9 cellular contexts compared by ENCODE assay signal in the genomic region with DNA sequence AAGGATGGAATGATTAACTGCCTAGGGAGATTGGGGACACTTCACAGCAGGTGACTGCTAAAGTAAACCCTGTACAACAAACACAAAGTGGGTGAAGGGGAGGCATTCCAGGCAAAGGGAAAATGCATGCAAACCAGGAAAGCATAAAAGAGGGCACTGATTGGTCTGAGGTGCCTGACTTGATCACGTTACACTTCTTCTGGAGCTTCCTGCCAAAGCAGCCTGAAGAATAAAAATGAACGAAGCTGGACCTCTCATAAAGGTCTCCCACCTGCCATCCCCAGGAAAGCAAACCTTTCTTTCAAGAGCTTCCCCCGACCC. TPM values are rescaled to one million over a fixed set of nuclear protein-coding genes. Genes with fewer than 3 reads are reported as not detected.
DNase-seq lines count a peak whose midpoint lies in the region; ATAC-seq and TF ChIP-seq lines count a peak whose summit lies in the region.
"Had no signal": no experiment of that assay in that cellular context is flagged by ENCODE, and none has a peak within 500 bp of the region (broad histone marks: within the 10 kb centered on the region; RNA-seq: fewer than 3 reads in every experiment).

No MANE protein-coding gene starts in this region.

- DNase-seq in DMS79 treated with DMSO at 0.1 percent for 48 hours (lab: John Stamatoyannopoulos, UW) (peak; percentile 93), IMR-90 (no peak), osteoblast (ENCODE audit: insufficient read length, low spot score, missing footprints) (no peak), foreskin melanocyte (no peak)
- no peak for DNase-seq in activated CD8-positive, alpha-beta T cell treated with anti-CD3 and anti-CD28 coated beads for 36 hours
- no peak for DNase-seq in naive thymus-derived CD8-positive, alpha-beta T cell
- DNase-seq in stimulated activated naive CD4-positive, alpha-beta T cell (lab: John Stamatoyannopoulos, UW), result no peak

- H3K9me3 Mint-ChIP-seq in activated CD8-positive, alpha-beta T cell treated with anti-CD3 and anti-CD28 coated beads for 36 hours, result no peaks in the 10 kb centered on the region
- no peaks in the 10 kb centered on the region for H3K9me3 Mint-ChIP-seq in naive thymus-derived CD8-positive, alpha-beta T cell

- peaks cover 8% of the 10 kb centered on the region for H3K4me1 Mint-ChIP-seq in activated CD8-positive, alpha-beta T cell treated with anti-CD3 and anti-CD28 coated beads for 36 hours (ENCODE audit: low read depth)
- peaks cover 3 to 13% (median 6%) of the 10 kb centered on the region in 4 donors for H3K4me1 Mint-ChIP-seq in naive thymus-derived CD8-positive, alpha-beta T cell

- no peaks in the 10 kb centered on the region for H3K79me2 ChIP-seq in osteoblast (ENCODE audit: insufficient read depth, low read length)

- peak overlapping the region; percentile 63; the same call in 1 of the 2 replicates for H2AK5ac ChIP-seq in IMR-90 (ENCODE audit: low read depth, low read length)

- dilution Hi-C loops in IMR-90 (cut with HindIII; ENCODE audit: low sequenced_read_pairs, unreplicated experiment), result no loop called here

- H3K27me3 Mint-ChIP-seq in activated CD8-positive, alpha-beta T cell treated with anti-CD3 and anti-CD28 coated beads for 36 hours, result no peaks in the 10 kb centered on the region
- no peaks in the 10 kb centered on the region for H3K27me3 Mint-ChIP-seq in naive thymus-derived CD8-positive, alpha-beta T cell

- H2BK20ac ChIP-seq in IMR-90 (ENCODE audit: low read depth, low read length), result 0 out of 2 replicates have a peak overlapping the region, but pooled peaks have one; percentile 10

- no peak overlapping the region for H2AK9ac ChIP-seq in IMR-90 (replicated peaks; ENCODE audit: low read depth, low read length, poor library complexity)

- no peak overlapping the region for H4K8ac ChIP-seq in IMR-90 (ENCODE audit: low read depth in 2 of 2, low read length in 2 of 2)

- H4K91ac ChIP-seq in IMR-90 (ENCODE audit: insufficient read depth, low read depth, low read length), result no peak overlapping the region

- no peak overlapping the region for H3K23ac ChIP-seq in IMR-90 (ENCODE audit: low read depth, low read length)

- peaks cover 5% of the 10 kb centered on the region for H3K36me3 Mint-ChIP-seq in activated CD8-positive, alpha-beta T cell treated with anti-CD3 and anti-CD28 coated beads for 36 hours (ENCODE audit: low read depth)
- H3K36me3 Mint-ChIP-seq in naive thymus-derived CD8-positive, alpha-beta T cell, result peaks cover 0 to 52% (median 15%) of the 10 kb centered on the region in 3 donors

- POLR2A ChIA-PET in IMR-90 (lab: Charles Lee; ENCODE audit: unreplicated experiment), result interaction anchor here (0.6 kb wide), 1 partner anchor 10 kb away, joined by 5 read pairs; no protein-coding TSS in a partner anchor
- POLR2A ChIA-PET in activated CD8-positive, alpha-beta T cell treated with anti-CD3 and anti-CD28 coated beads for 36 hours (lab: Charles Lee), result no interaction called here
- POLR2A ChIA-PET in naive thymus-derived CD8-positive, alpha-beta T cell (lab: Charles Lee), result interaction anchor here (0.5 to 1.9 kb wide), 2 partner anchors 60 to 174 kb away, joined by 3 to 7 read pairs; partner anchors contain the start of gene TMEM9B

- H3K36me3 ChIP-seq in IMR-90 (ENCODE audit: control insufficient read depth, insufficient read depth, low read length), result peaks cover 38% of the 10 kb centered on the region
- H3K36me3 ChIP-seq in osteoblast (ENCODE audit: insufficient read depth, low read length), result peaks cover 54% of the 10 kb centered on the region

- no peak overlapping the region for H3K9ac ChIP-seq in IMR-90 (ENCODE audit: low read depth, low read length)

- no peak overlapping the region for H3K27ac Mint-ChIP-seq in activated CD8-positive, alpha-beta T cell treated with anti-CD3 and anti-CD28 coated beads for 36 hours
- peak overlapping the region in 7 of 10 donors; percentile 6 to 78 (median 49) for H3K27ac Mint-ChIP-seq in naive thymus-derived CD8-positive, alpha-beta T cell

- no peak overlapping the region; the same call in 2 of the 3 replicates for H2BK15ac ChIP-seq in IMR-90 (ENCODE audit: low read depth, low read length)

- H4K20me1 ChIP-seq in IMR-90 (ENCODE audit: insufficient read depth, low read length), result peaks cover 18% of the 10 kb centered on the region; the same call in 1 of the 2 replicates
- H4K20me1 ChIP-seq in osteoblast (ENCODE audit: insufficient read depth, low read length), result peaks cover 22% of the 10 kb centered on the region

- CTCF ChIA-PET in IMR-90 (lab: Yijun Ruan, JAX), result interaction anchor here (0.7 to 2.4 kb wide), 18 partner anchors 9 to 221 kb away, joined by 3 to 20 read pairs (median 4); partner anchors contain the start of gene TMEM9B
- CTCF ChIA-PET in activated CD8-positive, alpha-beta T cell treated with anti-CD3 and anti-CD28 coated beads for 36 hours (lab: Charles Lee), result interaction anchor here (0.9 to 4.5 kb wide), 60 partner anchors 9 to 397 kb away, joined by 3 to 108 read pairs (median 6); partner anchors contain the start of genes AKIP1 and TMEM9B

- H3K4ac ChIP-seq in IMR-90 (ENCODE audit: low read depth, low read length), result peak overlapping the region; percentile 33; the same call in 1 of the 2 replicates

- no peak overlapping the region for H3K18ac ChIP-seq in IMR-90 (ENCODE audit: low read depth, low read length)

- H3K4me1 ChIP-seq in IMR-90 (ENCODE audit: control insufficient read depth, insufficient read depth, low read length), result peaks cover 8% of the 10 kb centered on the region
- peaks cover 32% of the 10 kb centered on the region for H3K4me1 ChIP-seq in osteoblast (ENCODE audit: insufficient read depth, low read length)

- no TSS peak for BruUV-seq in IMR-90 (replicated peaks; lab: Mats Ljungman, UMichigan)

- peaks cover 9 to 45% of the 10 kb centered on the region in 2 experiments for H3K79me1 ChIP-seq in IMR-90 (ENCODE audit: low read depth in 1 of 2, low read length in 2 of 2)

- H3K4me3 ChIP-seq in IMR-90 (ENCODE audit: insufficient read depth, low read depth, low read length) (no peak overlapping the region), osteoblast (ENCODE audit: insufficient read depth, low read length) (no peak overlapping the region)

- no peak overlapping the region for H4K5ac ChIP-seq in IMR-90 (ENCODE audit: low read depth, low read length)

- TF ChIP-seq RAD21 in IMR-90 (IDR thresholded peaks at IDR 0.05; ENCODE audit: low read length), result no peak

- H3K9me3 ChIP-seq in IMR-90 (ENCODE audit: control insufficient read depth, insufficient read depth, low read length) (no peaks in the 10 kb centered on the region), osteoblast (ENCODE audit: low read depth, low read length) (no peaks in the 10 kb centered on the region)

- H3K14ac ChIP-seq in IMR-90 (replicated peaks; ENCODE audit: low read depth, low read length), result no peak overlapping the region

- H3K27ac ChIP-seq in IMR-90 (ENCODE audit: insufficient read depth, low read length), result no peak overlapping the region
- H3K27ac ChIP-seq in osteoblast (ENCODE audit: low read depth, low read length), result no peak overlapping the region
- H3K27ac ChIP-seq: HL-60 had no signal

- peaks cover 14% of the 10 kb centered on the region for H3K9me1 ChIP-seq in IMR-90 (ENCODE audit: insufficient read depth, low read length)

- H2BK5ac ChIP-seq in IMR-90 (ENCODE audit: low read depth, low read length, poor library complexity, severe bottlenecking), result no peak overlapping the region

- 80% methylated on average over 1 of the region's 3 CpGs; no CpG with 5 or more reads in 1 of the 2 experiments for WGBS in IMR-90 (ENCODE audit: extremely low coverage in 2 of 2, insufficient read length in 1 of 2), 2 experiments

- TF ChIP-seq POLR2A in IMR-90 (IDR thresholded peaks at IDR 0.05; ENCODE audit: low read depth, low read length), result no peak

- no peak overlapping the region for H3K56ac ChIP-seq in IMR-90 (ENCODE audit: extremely low read depth, insufficient read depth, low read length)

- H2BK120ac ChIP-seq in IMR-90 (ENCODE audit: low read depth, low read length), result no peak overlapping the region

- intact Hi-C loops in IMR-90 (cut with micrococcal nuclease), result loop anchor here (5.0 to 10.0 kb wide), 2 partner anchors 306 to 443 kb away; no protein-coding TSS in a partner anchor
- intact Hi-C loops in activated CD8-positive, alpha-beta T cell treated with anti-CD3 and anti-CD28 coated beads for 36 hours (cut with micrococcal nuclease), result loop anchor here (10.0 kb wide), 1 partner anchor 223 kb away; the partner anchor contains the start of gene AKIP1

- ATAC-seq in IMR-90 (ENCODE audit: low read depth), result no peak; the same call in none of the 2 replicates
- ATAC-seq in activated CD8-positive, alpha-beta T cell treated with anti-CD3 and anti-CD28 coated beads for 36 hours, result peak; percentile 10
- peak; percentile 11 to 23 for ATAC-seq in naive thymus-derived CD8-positive, alpha-beta T cell
- ATAC-seq in HG03571 (IDR thresholded peaks at IDR 0.05; ENCODE audit: unreplicated experiment), result no peak

- no peak overlapping the region for H3K4me3 Mint-ChIP-seq in activated CD8-positive, alpha-beta T cell treated with anti-CD3 and anti-CD28 coated beads for 36 hours
- no peak overlapping the region for H3K4me3 Mint-ChIP-seq in naive thymus-derived CD8-positive, alpha-beta T cell

- peak overlapping the region; percentile 27 for H2AFZ ChIP-seq in IMR-90 (replicated peaks; ENCODE audit: low read length, poor library complexity)
- no peak overlapping the region for H2AFZ ChIP-seq in osteoblast (ENCODE audit: low read length)

- TF ChIP-seq CTCF in IMR-90 (conservative IDR thresholded peaks at IDR 0.05; ENCODE audit: low read depth, low read length) (no peak), osteoblast (IDR thresholded peaks at IDR 0.05; ENCODE audit: extremely low read depth, low read depth, low read length) (no peak)
- no peak for TF ChIP-seq CTCF in activated CD8-positive, alpha-beta T cell treated with anti-CD3 and anti-CD28 coated beads for 36 hours (IDR thresholded peaks at IDR 0.05)

- H3K27me3 ChIP-seq in IMR-90 (ENCODE audit: control insufficient read depth, insufficient read depth, low read length) (no peaks in the 10 kb centered on the region), osteoblast (ENCODE audit: insufficient read depth, low read length) (no peaks in the 10 kb centered on the region)

- in situ Hi-C loops in IMR-90 (cut with MboI; ENCODE audit: low sequenced_read_pairs), result loop anchor here (5.0 to 25.0 kb wide), 2 partner anchors 221 to 451 kb away; partner anchors contain the start of genes RPL27A and TRIM66

- no peak overlapping the region for H3K4me2 ChIP-seq in IMR-90 (ENCODE audit: low read depth, low read length)
- H3K4me2 ChIP-seq in osteoblast (ENCODE audit: insufficient read depth, low read length), result no peak overlapping the region

RNA-seq across cellular contexts. Expression of gene SCUBE2, which starts 46.7 kb away (rescaled TPM):
- total RNA-seq in IMR-90 (2012; rRNA removed) (0.56 and 0.72 TPM in 2 replicates), osteoblast (1.8 and 2.7 TPM in 2 replicates)
- polyA plus RNA-seq in IMR-90 (2012; rRNA removed), result 0.43 and 0.53 TPM in 2 replicates
- polyA plus RNA-seq in IMR-90 (2012; cell fraction: cytosol; rRNA removed), result 0.36 and 0.65 TPM in 2 replicates
- 0.95 and 2.0 TPM in 2 replicates for polyA plus RNA-seq in IMR-90 (2012; cell fraction: nucleus; rRNA removed; ENCODE audit: low replicate concordance)
- total RNA-seq in activated CD8-positive, alpha-beta T cell treated with anti-CD3 and anti-CD28 coated beads for 36 hours, result not detected
- under 1 TPM in 1 of 2 experiments, not detected in 1; 0.96 TPM for total RNA-seq in naive thymus-derived CD8-positive, alpha-beta T cell
- not detected for polyA plus RNA-seq in naive thymus-derived CD8-positive, alpha-beta T cell

Comparison
In these comparisons a context has a peak if more than half of its experiments do, and no peak if none do; other contexts are left out.
1. ATAC-seq: peak in activated CD8-positive, alpha-beta T cell treated with anti-CD3 and anti-CD28 coated beads for 36 hours (single experiment) and naive thymus-derived CD8-positive, alpha-beta T cell (2 of 2); none in IMR-90 (single experiment) and HG03571 (single experiment).